Comparison of ENCODE assay signal across 17 cellular contexts in genomic region chr12:131806654-131807053, GRCh38. TPM values are rescaled to one million over a fixed set of nuclear protein-coding genes. Genes with fewer than 3 reads are reported as not detected.
"Had no signal": no experiment of that assay in that cellular context is flagged by ENCODE, and none has a peak within 500 bp of the region (broad histone marks: within the 10 kb centered on the region; RNA-seq: fewer than 3 reads in every experiment).

No MANE protein-coding gene starts in this region.

- H3K27me3 ChIP-seq: foreskin keratinocyte, right lobe of liver, stomach, transverse colon had no signal

- H3K27me3 Mint-ChIP-seq: naive thymus-derived CD4-positive, alpha-beta T cell had no signal

- H3K9me3 ChIP-seq: left ventricle myocardium inferior, psoas muscle, right lobe of liver, stomach, thoracic aorta, transverse colon had no signal

- H3K27ac Mint-ChIP-seq: endodermal cell, nephron progenitor cell had no signal

- H3K4me3 ChIP-seq: coronary artery, left ventricle myocardium inferior, psoas muscle, right lobe of liver, stomach, thoracic aorta, transverse colon had no signal

- DNase-seq: effector CD4-positive, alpha-beta T cell; endodermal cell; erythroblast; foreskin keratinocyte; immature natural killer cell; left ventricle myocardium inferior; mesendoderm; naive thymus-derived CD4-positive, alpha-beta T cell; nephron progenitor cell; psoas muscle; retina; stimulated activated naive CD4-positive, alpha-beta T cell; stomach; transverse colon had no signal

- H3K36me3 ChIP-seq: thoracic aorta had no signal

- H3K4me3 Mint-ChIP-seq: endodermal cell, nephron progenitor cell had no signal

- H3K4me1 ChIP-seq: left ventricle myocardium inferior, psoas muscle, right lobe of liver had no signal

RNA-seq across cellular contexts. Expression of gene MMP17, which starts 21.5 kb away (rescaled TPM):
- polyA plus RNA-seq: naive thymus-derived CD4-positive, alpha-beta T cell had no signal
